In genomic region chr3:60629816-60630215, GRCh38 we compare ENCODE assay signal across 35 cellular contexts.
"Had no signal": no experiment of that assay in that cellular context is flagged by ENCODE, and none has a peak within 500 bp of the region (broad histone marks: within the 10 kb centered on the region; RNA-seq: fewer than 3 reads in every experiment).

No MANE protein-coding gene starts in this region.

- DNase-seq: Karpas-422, Kasumi-1, MG63, MM.1S, MV-4-11, NCI-H1048, NCI-H1092, NCI-H1092 treated with DMSO at 0.1 percent for 48 hours, NCI-H1105, NCI-H1105 treated with DMSO at 0.1 percent for 48 hours, NCI-H1417, NCI-H1417 treated with DMSO at 0.1 percent for 48 hours, NCI-H1436, NCI-H1436 treated with DMSO at 0.1 percent for 48 hours, NCI-H146, NCI-H1694, NCI-H1694 treated with DMSO at 0.1 percent for 48 hours, NCI-H187, NCI-H187 treated with DMSO at 0.1 percent for 48 hours, NCI-H1930, NCI-H2029, NCI-H2029 treated with DMSO at 0.1 percent for 48 hours, NCI-H2081, NCI-H2081 treated with DMSO at 0.1 percent for 48 hours, NCI-H2107, NCI-H2171, NCI-H2171 treated with DMSO at 0.1 percent for 48 hours, NCI-H2227 treated with DMSO at 0.1 percent for 48 hours, NCI-H226, NCI-H345, NCI-H446, NCI-H446 treated with DMSO at 0.1 percent for 48 hours, NCI-H510A, NCI-H510A treated with DMSO at 0.1 percent for 48 hours, NCI-H524 had no signal

- H3K4me3 ChIP-seq: MG63 had no signal

- H3K9me3 ChIP-seq: MG63 had no signal

- H3K36me3 ChIP-seq: MG63 had no signal

- H3K27me3 ChIP-seq: MG63 had no signal
